In the genomic region with DNA sequence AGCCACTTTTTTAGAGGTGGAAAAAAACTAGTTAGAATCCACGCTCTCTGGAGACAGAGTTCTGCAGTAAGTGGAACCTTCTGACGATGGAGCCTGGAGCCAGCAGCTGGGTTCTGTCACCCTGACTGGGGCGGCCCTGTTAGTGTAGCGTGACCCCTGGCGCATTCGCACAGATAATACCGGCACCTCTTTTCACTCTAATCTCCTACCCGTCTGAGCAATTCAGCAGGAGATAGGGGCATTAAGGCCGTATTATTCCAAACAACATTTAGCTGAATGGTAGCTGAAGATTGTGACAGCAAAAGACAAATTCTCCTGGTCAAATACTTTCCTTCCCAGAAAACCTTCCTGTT, we compare ENCODE assay signal across 1 cellular context.
TF ChIP-seq lines count a peak whose summit lies in the region.

No MANE protein-coding gene starts in this region.

TF ChIP-seq in WTC11, 78 proteins besides CTCF, POLR2A, EP300 and RAD21 (continued from another document):
- TF ChIP-seq ZSCAN18 (CRISPR knock-in tag; IDR thresholded peaks at IDR 0.05) (no peak), CBFB (CRISPR knock-in tag; IDR thresholded peaks at IDR 0.05; ENCODE audit: low read depth) (no peak), ZNF138 (CRISPR knock-in tag; conservative IDR thresholded peaks at IDR 0.05) (no peak), ATF1 (CRISPR knock-in tag; IDR thresholded peaks at IDR 0.05) (no peak), ZNF396 (CRISPR knock-in tag; IDR thresholded peaks at IDR 0.05; ENCODE audit: borderline replicate concordance) (no peak)
- TF ChIP-seq, protein P1, sequence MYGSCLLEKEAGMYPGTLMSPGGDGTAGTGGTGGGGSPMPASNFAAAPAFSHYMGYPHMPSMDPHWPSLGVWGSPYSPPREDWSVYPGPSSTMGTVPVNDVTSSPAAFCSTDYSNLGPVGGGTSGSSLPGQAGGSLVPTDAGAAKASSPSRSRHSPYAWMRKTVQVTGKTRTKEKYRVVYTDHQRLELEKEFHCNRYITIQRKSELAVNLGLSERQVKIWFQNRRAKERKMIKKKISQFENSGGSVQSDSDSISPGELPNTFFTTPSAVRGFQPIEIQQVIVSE (CRISPR knock-in tag; IDR thresholded peaks at IDR 0.05; ENCODE audit: borderline replicate concordance), result no peak
